ENCODE assay signal across 8 cellular contexts in the genomic region with DNA sequence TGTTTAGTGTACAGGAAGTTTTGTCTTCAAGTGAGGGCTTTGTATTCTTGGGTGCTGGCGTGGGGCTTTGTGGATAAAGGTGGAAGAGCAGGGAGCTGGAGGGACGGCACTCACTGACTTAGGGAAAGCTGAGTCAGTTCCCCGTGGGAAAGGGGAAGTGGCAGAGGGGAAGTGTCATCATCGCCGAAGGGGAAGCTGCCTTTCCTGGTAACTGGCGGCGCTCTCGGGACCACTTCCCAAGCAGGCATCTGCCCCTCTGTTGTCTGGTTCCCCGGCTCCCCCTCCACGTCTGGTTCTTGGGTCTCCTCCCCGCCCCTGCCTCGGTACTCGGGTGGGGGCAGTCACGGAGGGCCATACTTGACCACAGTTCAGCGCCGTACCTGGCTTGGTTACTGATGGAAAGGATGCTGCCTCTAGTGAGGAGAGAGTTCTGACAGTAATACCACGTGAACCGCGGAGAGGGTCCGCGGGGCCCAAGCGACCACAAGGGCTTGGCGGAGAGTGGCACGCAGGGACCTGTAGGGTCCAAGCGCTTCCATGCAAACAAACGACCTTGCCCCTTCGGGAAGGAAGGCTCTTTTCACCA. TPM values are rescaled to one million over a fixed set of nuclear protein-coding genes. Genes with fewer than 3 reads are reported as not detected.
DNase-seq lines count a peak whose midpoint lies in the region; ATAC-seq lines count a peak whose summit lies in the region.

No MANE protein-coding gene starts in this region.

- ATAC-seq in HG03066 (IDR thresholded peaks at IDR 0.05; ENCODE audit: low read depth, unreplicated experiment) (peak; percentile 0), left lobe of liver (peak; percentile 1)

- DNase-seq in ELF-1 (ENCODE audit: low read depth, low spot score) (peak; percentile 68), SW480 (ENCODE audit: low spot score) (peak; percentile 82), dedifferentiated amniotic fluid mesenchymal stem cell (ENCODE audit: extremely low spot score) (peak; percentile 73), left lobe of liver (ENCODE audit: low spot score) (peak; percentile 72), D341Med (ENCODE audit: low spot score) (no peak), retina (no peak)
- peak; percentile 47 for DNase-seq in stimulated activated CD8-positive, alpha-beta memory T cell treated with anti-CD3 and anti-CD28 coated beads, Interleukin-4, amount 100 ng/mL, for 24 hours (ENCODE audit: low read depth)

RNA-seq across cellular contexts. Expression of a gene that starts 9.0 kb away (rescaled TPM):
- total RNA-seq in left lobe of liver, result 18.1 TPM

RNA-seq across cellular contexts. Expression of a gene that starts 11.8 kb away (rescaled TPM):
- total RNA-seq in left lobe of liver, result 1.3 TPM

RNA-seq across cellular contexts. Expression of a gene that starts 14.3 kb away (rescaled TPM):
- 33.5 TPM for total RNA-seq in left lobe of liver

RNA-seq across cellular contexts. Expression of a gene that starts 14.8 kb away (rescaled TPM):
- 12.4 TPM for total RNA-seq in left lobe of liver

RNA-seq across cellular contexts. Expression of a gene that starts 45.5 kb away (rescaled TPM):
- total RNA-seq in left lobe of liver, result 5.7 TPM

Comparison
In these comparisons a context has a peak if more than half of its experiments do, and no peak if none do; other contexts are left out.
1. DNase-seq: peak in ELF-1 (single experiment), SW480 (single experiment), dedifferentiated amniotic fluid mesenchymal stem cell (single experiment), left lobe of liver (single experiment) and stimulated activated CD8-positive, alpha-beta memory T cell treated with anti-CD3 and anti-CD28 coated beads, Interleukin-4, amount 100 ng/mL, for 24 hours (single experiment); none in D341Med (single experiment) and retina (single experiment).